ENCODE assay signal across 25 cellular contexts in the genomic region with DNA sequence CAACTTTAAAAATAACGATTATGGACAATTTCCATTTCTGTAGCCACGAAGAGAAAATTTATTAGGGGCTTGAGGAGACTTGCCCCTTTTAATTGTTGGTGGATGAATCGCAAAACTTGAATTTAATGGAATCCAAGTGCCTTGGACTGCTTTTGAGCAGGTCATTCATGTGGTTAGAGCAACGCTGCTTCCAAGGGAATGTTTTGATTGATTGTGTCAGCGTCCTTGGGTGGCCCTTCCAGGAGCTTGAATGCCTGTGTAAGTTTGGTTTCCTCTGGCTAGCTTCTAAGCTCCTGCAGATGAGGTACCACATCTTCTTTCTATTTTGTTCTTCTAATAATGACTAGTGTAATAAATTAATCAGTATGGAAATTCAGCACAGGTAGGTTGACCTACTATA.
DNase-seq lines count a peak whose midpoint lies in the region; ATAC-seq, FAIRE-seq and TF ChIP-seq lines count a peak whose summit lies in the region.
"Had no signal": no experiment of that assay in that cellular context is flagged by ENCODE, and none has a peak within 500 bp of the region (broad histone marks: within the 10 kb centered on the region; RNA-seq: fewer than 3 reads in every experiment).

No MANE protein-coding gene starts in this region.

- no peaks in the 10 kb centered on the region for H3K27me3 Mint-ChIP-seq in astrocyte (ENCODE audit: low read depth, unreplicated experiment)
- H3K27me3 Mint-ChIP-seq in stimulated activated memory B cell treated with anti-CD40 and anti-IgM and Interleukin-4, amounts not matched to agents 10 μg/mL and 1 μg/mL and 100 μg/mL, for 72 hours: peaks cover 8% of the 10 kb centered on the region

- H3K9me3 ChIP-seq in astrocyte (ENCODE audit: insufficient read depth, low read depth, low read length) (no peaks in the 10 kb centered on the region), smooth muscle cell (replicated peaks; ENCODE audit: low read depth) (no peaks in the 10 kb centered on the region)
- H3K9me3 ChIP-seq: left ventricle myocardium inferior, transverse colon had no signal

- H3K27ac Mint-ChIP-seq in astrocyte (ENCODE audit: unreplicated experiment): no peak overlapping the region
- no peak overlapping the region for H3K27ac Mint-ChIP-seq in stimulated activated memory B cell treated with anti-CD40 and anti-IgM and Interleukin-4, amounts not matched to agents 10 μg/mL and 1 μg/mL and 100 μg/mL, for 72 hours
- H3K27ac Mint-ChIP-seq: activated T-helper 1 cell treated with anti-CD3 and anti-CD28 coated beads, Interleukin-12 subunit alpha, Interleukin-12 subunit beta, Interleukin-2, Interleukin-4 antibody, amounts not matched to agents 30 ng/mL and 10 ng/mL and 1 ng/mL, durations not matched to agents 14 hours and 24 hours and 36 hours; CD4-positive, CD25-positive, alpha-beta regulatory T cell; naive thymus-derived CD4-positive, alpha-beta T cell; T-helper 2 cell treated with Interferon-gamma antibody and Interleukin-4, amounts not matched to agents 5 μg/mL and 100 μg/mL, for 36 hours had no signal

- no peaks in the 10 kb centered on the region for H3K36me3 Mint-ChIP-seq in astrocyte (ENCODE audit: low read depth, unreplicated experiment)
- no peaks in the 10 kb centered on the region for H3K36me3 Mint-ChIP-seq in stimulated activated memory B cell treated with anti-CD40 and anti-IgM and Interleukin-4, amounts not matched to agents 10 μg/mL and 1 μg/mL and 100 μg/mL, for 72 hours
- H3K36me3 Mint-ChIP-seq: CD4-positive, CD25-positive, alpha-beta regulatory T cell had no signal

- H4K20me1 ChIP-seq in astrocyte (ENCODE audit: insufficient read depth, low read length): no peaks in the 10 kb centered on the region
- H4K20me1 ChIP-seq in smooth muscle cell (ENCODE audit: low read depth): peaks cover 5% of the 10 kb centered on the region

- H2AFZ ChIP-seq in astrocyte (ENCODE audit: low read depth, low read length): no peak overlapping the region
- H2AFZ ChIP-seq in smooth muscle cell (ENCODE audit: low read depth): no peak overlapping the region

- no peak for TF ChIP-seq POLR2A in H54 (IDR thresholded peaks at IDR 0.05; ENCODE audit: low read depth, low read length)

- no peak overlapping the region for H3K4me3 Mint-ChIP-seq in astrocyte (ENCODE audit: unreplicated experiment)
- no peak overlapping the region for H3K4me3 Mint-ChIP-seq in stimulated activated memory B cell treated with anti-CD40 and anti-IgM and Interleukin-4, amounts not matched to agents 10 μg/mL and 1 μg/mL and 100 μg/mL, for 72 hours
- H3K4me3 Mint-ChIP-seq: activated T-helper 1 cell treated with anti-CD3 and anti-CD28 coated beads, Interleukin-12 subunit alpha, Interleukin-12 subunit beta, Interleukin-2, Interleukin-4 antibody, amounts not matched to agents 30 ng/mL and 10 ng/mL and 1 ng/mL, durations not matched to agents 14 hours and 24 hours and 36 hours; CD4-positive, CD25-positive, alpha-beta regulatory T cell; naive thymus-derived CD4-positive, alpha-beta T cell; stimulated activated naive CD8-positive, alpha-beta T cell treated with anti-CD3 and anti-CD28 coated beads, Interleukin-15, Interleukin-2, amounts not matched to agents 100 ng/mL and 50 ng/mL, for 24 hours; T-helper 2 cell treated with Interferon-gamma antibody and Interleukin-4, amounts not matched to agents 5 μg/mL and 100 μg/mL, for 36 hours had no signal

- FAIRE-seq in H54 (lab: Jason Lieb, UNC) (peak; percentile 57), astrocyte (lab: Jason Lieb, UNC) (no peak)

- H3K79me2 ChIP-seq in astrocyte (ENCODE audit: insufficient read depth, low read length) (peaks cover 79% of the 10 kb centered on the region), smooth muscle cell (ENCODE audit: low read depth) (peaks cover 77% of the 10 kb centered on the region)

- no peaks in the 10 kb centered on the region for H3K27me3 ChIP-seq in astrocyte (ENCODE audit: insufficient read depth, low read length)
- no peaks in the 10 kb centered on the region for H3K27me3 ChIP-seq in smooth muscle cell (ENCODE audit: low read depth)
- H3K27me3 ChIP-seq: transverse colon had no signal

- H3K4me3 ChIP-seq in astrocyte (ENCODE audit: insufficient read depth, low read depth, low read length) (no peak overlapping the region), fibroblast of the aortic adventitia (ENCODE audit: low read depth, low read length) (no peak overlapping the region), smooth muscle cell (no peak overlapping the region)
- H3K4me3 ChIP-seq: left ventricle myocardium inferior, transverse colon had no signal

- no peaks in the 10 kb centered on the region for H3K9me3 Mint-ChIP-seq in astrocyte (ENCODE audit: unreplicated experiment)
- no peaks in the 10 kb centered on the region for H3K9me3 Mint-ChIP-seq in stimulated activated memory B cell treated with anti-CD40 and anti-IgM and Interleukin-4, amounts not matched to agents 10 μg/mL and 1 μg/mL and 100 μg/mL, for 72 hours
- H3K9me3 Mint-ChIP-seq: activated T-helper 1 cell treated with anti-CD3 and anti-CD28 coated beads, Interleukin-12 subunit alpha, Interleukin-12 subunit beta, Interleukin-2, Interleukin-4 antibody, amounts not matched to agents 30 ng/mL and 10 ng/mL and 1 ng/mL, durations not matched to agents 14 hours and 24 hours and 36 hours; CD4-positive, CD25-positive, alpha-beta regulatory T cell; naive thymus-derived CD4-positive, alpha-beta T cell; stimulated activated naive CD8-positive, alpha-beta T cell treated with anti-CD3 and anti-CD28 coated beads, Interleukin-15, Interleukin-2, amounts not matched to agents 100 ng/mL and 50 ng/mL, for 24 hours; T-helper 2 cell treated with Interferon-gamma antibody and Interleukin-4, amounts not matched to agents 5 μg/mL and 100 μg/mL, for 36 hours had no signal

- 78% methylated on average over 5 of the region's 5 CpGs for WGBS in smooth muscle cell (ENCODE audit: low lambda C conversion rate)

- H3K36me3 ChIP-seq in astrocyte (ENCODE audit: insufficient read depth, low read length) (no peaks in the 10 kb centered on the region), smooth muscle cell (ENCODE audit: low read depth) (no peaks in the 10 kb centered on the region)
- H3K36me3 ChIP-seq: left ventricle myocardium inferior, transverse colon had no signal

- ATAC-seq in HG03135 (IDR thresholded peaks at IDR 0.05; ENCODE audit: unreplicated experiment): no peak
- ATAC-seq in stimulated activated memory B cell treated with anti-CD40 and anti-IgM and Interleukin-4, amounts not matched to agents 10 μg/mL and 1 μg/mL and 100 μg/mL, for 72 hours: no peak
- ATAC-seq: naive thymus-derived CD4-positive, alpha-beta T cell had no signal

- no peak overlapping the region for H3K9ac ChIP-seq in astrocyte (ENCODE audit: low read length)
- H3K9ac ChIP-seq in smooth muscle cell (ENCODE audit: low read depth): no peak overlapping the region
- H3K9ac ChIP-seq: KMS-11 had no signal

- peaks cover 27% of the 10 kb centered on the region for H3K4me1 ChIP-seq in astrocyte (ENCODE audit: insufficient read depth, low read length)
- H3K4me1 ChIP-seq in smooth muscle cell (ENCODE audit: low read depth): peaks cover 9% of the 10 kb centered on the region

- no peak for TF ChIP-seq CTCF in astrocyte (IDR thresholded peaks at IDR 0.05; ENCODE audit: insufficient read depth, low read depth, low read length)
- no peak for TF ChIP-seq CTCF in fibroblast of the aortic adventitia (IDR thresholded peaks at IDR 0.05; ENCODE audit: insufficient read depth, low read length)
- no peak for TF ChIP-seq CTCF in smooth muscle cell (IDR thresholded peaks at IDR 0.05; ENCODE audit: borderline replicate concordance, insufficient read depth, poor library complexity, severe bottlenecking)

- DNase-seq in H54 (ENCODE audit: insufficient read length, low spot score): no peak
- DNase-seq in astrocyte (ENCODE audit: low read depth): peak; percentile 91
- DNase-seq in fibroblast of the aortic adventitia (ENCODE audit: low read depth): peak; percentile 67
- no peak for DNase-seq in smooth muscle cell (lab: John Stamatoyannopoulos, UW; ENCODE audit: unreplicated experiment)
- DNase-seq in AG20443 (ENCODE audit: low spot score): no peak
- DNase-seq in NCI-H1417 treated with DMSO at 0.1 percent for 48 hours (lab: John Stamatoyannopoulos, UW): no peak
- DNase-seq: activated CD4-positive, alpha-beta T cell treated with anti-CD3 and anti-CD28 coated beads for 48 hours; activated naive CD4-positive, alpha-beta T cell treated with anti-CD3 and anti-CD28 coated beads, Interleukin-2, amount 50 U/mL, for 16 hours; CD4-positive, CD25-positive, alpha-beta regulatory T cell; foreskin melanocyte; hypothalamus; left ventricle myocardium inferior; naive thymus-derived CD4-positive, alpha-beta T cell; NCI-H1694 treated with DMSO at 0.1 percent for 48 hours; NCI-H2227 treated with DMSO at 0.1 percent for 48 hours; NCI-H748 treated with DMSO at 0.1 percent for 48 hours; nucleus accumbens; transverse colon had no signal

- peak overlapping the region; percentile 40 for H3K27ac ChIP-seq in astrocyte (ENCODE audit: low read depth, low read length)
- peak overlapping the region; percentile 88 for H3K27ac ChIP-seq in smooth muscle cell (ENCODE audit: low read depth)
- H3K27ac ChIP-seq: KMS-11, left ventricle myocardium inferior, RWPE1 had no signal

- peaks cover 25% of the 10 kb centered on the region for H3K4me1 Mint-ChIP-seq in astrocyte (ENCODE audit: low read depth, unreplicated experiment)
- no peaks in the 10 kb centered on the region for H3K4me1 Mint-ChIP-seq in stimulated activated memory B cell treated with anti-CD40 and anti-IgM and Interleukin-4, amounts not matched to agents 10 μg/mL and 1 μg/mL and 100 μg/mL, for 72 hours
- H3K4me1 Mint-ChIP-seq: CD4-positive, CD25-positive, alpha-beta regulatory T cell; naive thymus-derived CD4-positive, alpha-beta T cell had no signal

- H3K4me2 ChIP-seq in astrocyte (ENCODE audit: low read length): peak overlapping the region; percentile 2
- no peak overlapping the region for H3K4me2 ChIP-seq in smooth muscle cell
- H3K4me2 ChIP-seq: KMS-11 had no signal

- H3F3A ChIP-seq in smooth muscle cell (ENCODE audit: low read depth): peaks cover 21% of the 10 kb centered on the region

Comparison
In these comparisons a context has a peak if more than half of its experiments do, and no peak if none do; other contexts are left out.
1. DNase-seq: peak in astrocyte (single experiment) and fibroblast of the aortic adventitia (single experiment); none in H54 (single experiment), smooth muscle cell (single experiment), AG20443 (single experiment) and NCI-H1417 treated with DMSO at 0.1 percent for 48 hours (single experiment).